ENCODE assay signal across 8 cellular contexts in genomic region chrX:20442597-20442996, GRCh38.
DNase-seq lines count a peak whose midpoint lies in the region; ATAC-seq and FAIRE-seq lines count a peak whose summit lies in the region.

No MANE protein-coding gene starts in this region.

- CTCF ChIA-PET in activated naive CD4-positive, alpha-beta T cell treated with anti-CD3 and anti-CD28 coated beads for 36 hours (lab: Charles Lee): interaction anchor here (0.6 to 1.0 kb wide), 2 partner anchors 190 to 1367 kb away, joined by 4 to 5 read pairs; no protein-coding TSS in a partner anchor

- no peak overlapping the region for H3K4me3 Mint-ChIP-seq in activated naive CD4-positive, alpha-beta T cell treated with anti-CD3 and anti-CD28 coated beads for 36 hours

- ATAC-seq in GM21737 (IDR thresholded peaks at IDR 0.05; ENCODE audit: unreplicated experiment): peak; percentile 72

- no peaks in the 10 kb centered on the region for H3K9me3 Mint-ChIP-seq in activated naive CD4-positive, alpha-beta T cell treated with anti-CD3 and anti-CD28 coated beads for 36 hours

- H3K9ac ChIP-seq in SK-N-MC (ENCODE audit: insufficient read length): no peak overlapping the region

- no peak overlapping the region for H3K4me3 ChIP-seq in SK-N-MC

- H3K27ac Mint-ChIP-seq in activated naive CD4-positive, alpha-beta T cell treated with anti-CD3 and anti-CD28 coated beads for 36 hours: no peak overlapping the region

- H3K27ac ChIP-seq in SK-N-MC: no peak overlapping the region

- peaks cover 45% of the 10 kb centered on the region for H3K4me1 Mint-ChIP-seq in activated naive CD4-positive, alpha-beta T cell treated with anti-CD3 and anti-CD28 coated beads for 36 hours (ENCODE audit: low read depth)

- no peaks in the 10 kb centered on the region for H3K27me3 Mint-ChIP-seq in activated naive CD4-positive, alpha-beta T cell treated with anti-CD3 and anti-CD28 coated beads for 36 hours (ENCODE audit: low read depth)

- no peaks in the 10 kb centered on the region for H3K36me3 Mint-ChIP-seq in activated naive CD4-positive, alpha-beta T cell treated with anti-CD3 and anti-CD28 coated beads for 36 hours (ENCODE audit: low read depth)

- intact Hi-C loops in activated naive CD4-positive, alpha-beta T cell treated with anti-CD3 and anti-CD28 coated beads for 36 hours (cut with micrococcal nuclease): loop anchor here (1.0 to 10.0 kb wide), 7 partner anchors 45 to 538 kb away; partner anchors contain the start of genes BCLAF3 and EIF1AX
- intact Hi-C loops in head of caudate nucleus (cut with DNase I) (loop anchor here (5.0 kb wide), 1 partner anchor 190 kb away; no protein-coding TSS in a partner anchor), posterior vena cava (cut with DNase I) (no loop called here)

- no peaks in the 10 kb centered on the region for H3K9me3 ChIP-seq in SK-N-MC (ENCODE audit: low read depth, low read length)

- no peak for FAIRE-seq in urothelium cell line (lab: Jason Lieb, UNC)

- H3K36me3 ChIP-seq in SK-N-MC (ENCODE audit: insufficient read depth, low read length): no peaks in the 10 kb centered on the region

- DNase-seq in COR-L47 (lab: John Stamatoyannopoulos, UW) (peak; percentile 56), NCI-H1092 (lab: John Stamatoyannopoulos, UW) (peak; percentile 64), SK-N-MC (ENCODE audit: low read depth, low spot score) (peak; percentile 72), head of caudate nucleus (peak; percentile 54 to 92 (median 80)), posterior vena cava (ENCODE audit: low spot score) (peak; percentile 92), urothelium cell line (ENCODE audit: low spot score) (peak; percentile 25)
- DNase-seq in activated naive CD4-positive, alpha-beta T cell treated with anti-CD3 and anti-CD28 coated beads for 36 hours: peak; percentile 91

Comparison
In these comparisons a context has a peak if more than half of its experiments do, and no peak if none do; other contexts are left out.
1. DNase-seq: peak in every context shown above with its lines; median percentile 92 in posterior vena cava; 91 in activated naive CD4-positive, alpha-beta T cell treated with anti-CD3 and anti-CD28 coated beads for 36 hours; 80 in head of caudate nucleus; 72 in SK-N-MC; 64 in NCI-H1092; 56 in COR-L47; 25 in urothelium cell line.
2. intact Hi-C loops: an anchor here in activated naive CD4-positive, alpha-beta T cell treated with anti-CD3 and anti-CD28 coated beads for 36 hours (1.0 to 10.0 kb wide) and head of caudate nucleus (5.0 kb wide); none called in posterior vena cava.